In the genomic region with DNA sequence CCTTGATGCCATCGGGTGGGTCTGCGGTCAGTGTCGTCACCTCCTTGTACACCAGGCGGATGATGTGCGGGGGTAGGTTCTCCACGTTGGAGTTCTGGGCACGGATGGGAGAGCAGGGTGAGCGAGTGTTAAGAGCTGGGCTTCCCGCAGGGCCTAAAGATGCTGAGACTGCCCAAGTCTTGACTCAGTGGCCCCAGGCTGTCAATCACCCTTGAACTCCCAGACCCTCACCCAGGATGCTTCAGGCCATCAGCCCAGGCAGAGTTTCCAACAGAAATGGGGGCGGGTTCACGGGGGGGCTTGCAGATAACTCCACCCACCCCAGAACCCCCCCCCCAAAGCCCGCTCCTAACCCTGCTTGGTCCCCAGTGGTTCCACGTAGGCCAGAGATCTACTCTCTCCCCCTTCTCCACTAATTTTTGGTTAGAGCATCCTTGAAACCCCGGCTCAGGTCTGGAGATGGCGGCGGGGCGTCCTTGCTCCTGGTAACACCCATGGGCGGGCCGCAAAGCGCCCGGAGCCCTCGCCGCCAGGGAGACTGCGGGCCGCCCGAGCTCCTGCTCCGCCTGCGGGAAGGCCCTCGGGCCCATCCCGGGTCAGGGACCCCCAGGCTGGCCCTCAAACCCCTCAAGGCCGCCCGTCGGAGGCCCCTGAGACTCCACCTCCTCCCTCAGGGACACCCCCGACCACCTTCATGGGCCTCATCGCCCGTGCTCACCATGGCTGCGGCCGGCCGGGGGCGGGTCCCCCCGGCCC, we compare ENCODE assay signal across 1 cellular context.
TF ChIP-seq lines count a peak whose summit lies in the region.

No MANE protein-coding gene starts in this region.

TF ChIP-seq in endothelial cell of umbilical vein, 7 proteins besides CTCF, POLR2A, EP300 and RAD21:
- no peak for TF ChIP-seq GATA2 (IDR thresholded peaks at IDR 0.05; ENCODE audit: insufficient read depth, insufficient read length, low read depth, low read length)
- TF ChIP-seq EZH2 (IDR thresholded peaks at IDR 0.05; ENCODE audit: borderline replicate concordance, low read depth, low read length, severe bottlenecking) = no peak
- no peak for TF ChIP-seq POLR2AphosphoS5 (IDR thresholded peaks at IDR 0.05; ENCODE audit: insufficient read depth, low read depth, low read length)
- TF ChIP-seq MYC (IDR thresholded peaks at IDR 0.05; ENCODE audit: low read depth, low read length) = no peak
- TF ChIP-seq FOS (IDR thresholded peaks at IDR 0.05; ENCODE audit: borderline replicate concordance, insufficient read depth, low read length) = no peak
- TF ChIP-seq, protein P1, sequence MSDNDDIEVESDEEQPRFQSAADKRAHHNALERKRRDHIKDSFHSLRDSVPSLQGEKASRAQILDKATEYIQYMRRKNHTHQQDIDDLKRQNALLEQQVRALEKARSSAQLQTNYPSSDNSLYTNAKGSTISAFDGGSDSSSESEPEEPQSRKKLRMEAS (IDR thresholded peaks at IDR 0.05; ENCODE audit: insufficient read depth, insufficient read length) = no peak
- no peak for TF ChIP-seq JUN (IDR thresholded peaks at IDR 0.05; ENCODE audit: borderline replicate concordance, insufficient read depth, insufficient read length, low read depth)
